Comparison of ENCODE assay signal across 7 cellular contexts in genomic region chr6:2765896-2766766, GRCh38. TPM values are rescaled to one million over a fixed set of nuclear protein-coding genes. Genes with fewer than 3 reads are reported as not detected.
A peak's percentile ranks its signal among the peaks of the same experiment; 100 is the strongest.
DNase-seq lines count a peak whose midpoint lies in the region; ATAC-seq and TF ChIP-seq lines count a peak whose summit lies in the region.

No MANE protein-coding gene starts in this region.

- no peaks in the 10 kb centered on the region for H3K27me3 Mint-ChIP-seq in naive thymus-derived CD4-positive, alpha-beta T cell

- POLR2A ChIA-PET in naive thymus-derived CD4-positive, alpha-beta T cell (lab: Charles Lee), result interaction anchor here (0.7 to 4.2 kb wide), 12 partner anchors 8 to 1193 kb away, joined by 3 to 23 read pairs (median 5); partner anchors contain the start of genes RIPK1 and SERPINB1

- TF ChIP-seq POLR2A in tibial nerve (IDR thresholded peaks at IDR 0.05), result no peak

- peaks cover 0 to 2% (median 0%) of the 10 kb centered on the region in 11 donors for H3K9me3 Mint-ChIP-seq in naive thymus-derived CD4-positive, alpha-beta T cell

- H3K27ac ChIP-seq in KOPT-K1 (ENCODE audit: low read depth, low read length, poor library complexity, severe bottlenecking) (peak overlapping the region; percentile 88), tibial nerve (peak overlapping the region; percentile 70 to 95 (median 91))
- peak overlapping the region; percentile 76 for H3K27ac ChIP-seq in naive thymus-derived CD4-positive, alpha-beta T cell (ENCODE audit: low read depth, low read length)

- TF ChIP-seq CTCF in GM12875 (IDR thresholded peaks at IDR 0.05; ENCODE audit: borderline replicate concordance, insufficient read depth, low read depth, low read length) (no peak), epithelial cell of proximal tubule (conservative IDR thresholded peaks at IDR 0.05; ENCODE audit: low read depth, low read length) (no peak), tibial nerve (IDR thresholded peaks at IDR 0.05) (no peak)

- CTCF ChIA-PET in naive thymus-derived CD4-positive, alpha-beta T cell (lab: Charles Lee), result interaction anchor here (2.0 kb wide), 1 partner anchor 223 kb away, joined by 5 read pairs; no protein-coding TSS in a partner anchor

- H3K4me3 ChIP-seq in GM12875 (ENCODE audit: low read depth, low read length) (peak overlapping the region; percentile 82), epithelial cell of proximal tubule (ENCODE audit: low read depth, low read length) (peak overlapping the region; percentile 84), tibial nerve (peak overlapping the region; percentile 65 to 86 (median 78))
- H3K4me3 ChIP-seq in naive thymus-derived CD4-positive, alpha-beta T cell (ENCODE audit: low read length), result peak overlapping the region; percentile 76

- no peaks in the 10 kb centered on the region for H3K27me3 ChIP-seq in naive thymus-derived CD4-positive, alpha-beta T cell (ENCODE audit: control insufficient read depth in 2 of 2, insufficient read depth in 2 of 2, low read length in 2 of 2)
- H3K27me3 ChIP-seq in tibial nerve, result no peaks in the 10 kb centered on the region

- 0 to 1% methylated on average over 36 to 53 of the region's 91 CpGs for WGBS in tibial nerve, 2 donors

- peaks cover 30 to 31% of the 10 kb centered on the region in 2 donors for H3K4me1 ChIP-seq in naive thymus-derived CD4-positive, alpha-beta T cell (ENCODE audit: control insufficient read depth in 2 of 2, insufficient read depth in 2 of 2, low read length in 2 of 2)
- peaks cover 0 to 50% (median 27%) of the 10 kb centered on the region in 4 donors for H3K4me1 ChIP-seq in tibial nerve

- peak; percentile 47 to 48 for DNase-seq in activated CD4-positive, alpha-beta T cell treated with anti-CD3 and anti-CD28 coated beads, Interleukin-2, amount 50 U/mL, for 48 hours
- DNase-seq in epithelial cell of proximal tubule (ENCODE audit: low read depth) (no peak), tibial nerve (ENCODE audit: low spot score in 2 of 2) (no peak)
- DNase-seq in naive thymus-derived CD4-positive, alpha-beta T cell, result peak in 6 of 9 donors; percentile 13 to 64 (median 28)

- peak overlapping the region; percentile 71 to 91 (median 87) for H3K27ac Mint-ChIP-seq in naive thymus-derived CD4-positive, alpha-beta T cell

- H3K36me3 ChIP-seq in KOPT-K1 (ENCODE audit: insufficient read depth, low read length) (peaks cover 37% of the 10 kb centered on the region), tibial nerve (peaks cover 0 to 6% (median 0%) of the 10 kb centered on the region in 3 donors)
- H3K36me3 ChIP-seq in naive thymus-derived CD4-positive, alpha-beta T cell (ENCODE audit: control insufficient read depth in 2 of 3, insufficient read depth in 3 of 3, low read length in 3 of 3), result peaks cover 4 to 9% (median 4%) of the 10 kb centered on the region in 3 experiments

- peak; percentile 26 for ATAC-seq in GM21717 (IDR thresholded peaks at IDR 0.05; ENCODE audit: unreplicated experiment)
- ATAC-seq in naive thymus-derived CD4-positive, alpha-beta T cell, result no peak

- H3K9me3 ChIP-seq in KOPT-K1 (ENCODE audit: insufficient read depth, low read length, poor library complexity, severe bottlenecking), result no peaks in the 10 kb centered on the region
- no peaks in the 10 kb centered on the region for H3K9me3 ChIP-seq in naive thymus-derived CD4-positive, alpha-beta T cell (ENCODE audit: control insufficient read depth in 2 of 3, low read length in 3 of 3)
- no peaks in the 10 kb centered on the region for H3K9me3 ChIP-seq in tibial nerve

- H3K4me1 Mint-ChIP-seq in naive thymus-derived CD4-positive, alpha-beta T cell, result peaks cover 25 to 55% (median 49%) of the 10 kb centered on the region in 7 donors

- peaks cover 0 to 16% (median 8%) of the 10 kb centered on the region in 5 donors for H3K36me3 Mint-ChIP-seq in naive thymus-derived CD4-positive, alpha-beta T cell

- peak overlapping the region; percentile 82 to 96 (median 92) for H3K4me3 Mint-ChIP-seq in naive thymus-derived CD4-positive, alpha-beta T cell

- no peak for TF ChIP-seq EP300 in tibial nerve (IDR thresholded peaks at IDR 0.05)

- intact Hi-C loops in naive thymus-derived CD4-positive, alpha-beta T cell (cut with micrococcal nuclease), result loop anchor here (1.0 to 10.0 kb wide), 25 partner anchors 27 to 1369 kb away; partner anchors contain the start of genes BPHL (in 2 of the 2), ECI2 (in 2 of the 2), GMDS (in 2 of the 2) and PSMG4 (in 2 of the 2)

RNA-seq across cellular contexts. Expression of gene WRNIP1, which starts 0.9 kb away (rescaled TPM):
- total RNA-seq in epithelial cell of proximal tubule (65.5 and 71.4 TPM in 2 replicates), tibial nerve (10 to 100 TPM; 62.6 to 89.4 (median 76.2) TPM)
- total RNA-seq in naive thymus-derived CD4-positive, alpha-beta T cell, result 10 to 100 TPM; 31.2 to 47.6 (median 37.8) TPM
- 10 to 100 TPM; 21.8 to 61.8 TPM for polyA plus RNA-seq in naive thymus-derived CD4-positive, alpha-beta T cell

RNA-seq across cellular contexts. Expression of gene MYLK4, which starts 15.4 kb away (rescaled TPM):
- 0.07 and 0.46 TPM in 2 replicates for total RNA-seq in epithelial cell of proximal tubule
- total RNA-seq in naive thymus-derived CD4-positive, alpha-beta T cell, result 1 to 10 TPM in 1 of 5 experiments, under 1 TPM in 4; 0.24 to 1.6 (median 0.44) TPM
- under 1 TPM in 1 of 2 donors, not detected in 1; 0.23 TPM for polyA plus RNA-seq in naive thymus-derived CD4-positive, alpha-beta T cell
- under 1 TPM; 0.42 to 0.98 (median 0.52) TPM for total RNA-seq in tibial nerve

Comparison
In these comparisons a context has a peak if more than half of its experiments do, and no peak if none do; other contexts are left out.
1. DNase-seq: peak in activated CD4-positive, alpha-beta T cell treated with anti-CD3 and anti-CD28 coated beads, Interleukin-2, amount 50 U/mL, for 48 hours (2 of 2) and naive thymus-derived CD4-positive, alpha-beta T cell (6 of 9); none in epithelial cell of proximal tubule (single experiment) and tibial nerve (0 of 2).
2. Peak in every context shown above with its lines, with median percentiles within 50 percentile points of each other: H3K4me3 ChIP-seq and H3K27ac ChIP-seq.